In the genomic region with DNA sequence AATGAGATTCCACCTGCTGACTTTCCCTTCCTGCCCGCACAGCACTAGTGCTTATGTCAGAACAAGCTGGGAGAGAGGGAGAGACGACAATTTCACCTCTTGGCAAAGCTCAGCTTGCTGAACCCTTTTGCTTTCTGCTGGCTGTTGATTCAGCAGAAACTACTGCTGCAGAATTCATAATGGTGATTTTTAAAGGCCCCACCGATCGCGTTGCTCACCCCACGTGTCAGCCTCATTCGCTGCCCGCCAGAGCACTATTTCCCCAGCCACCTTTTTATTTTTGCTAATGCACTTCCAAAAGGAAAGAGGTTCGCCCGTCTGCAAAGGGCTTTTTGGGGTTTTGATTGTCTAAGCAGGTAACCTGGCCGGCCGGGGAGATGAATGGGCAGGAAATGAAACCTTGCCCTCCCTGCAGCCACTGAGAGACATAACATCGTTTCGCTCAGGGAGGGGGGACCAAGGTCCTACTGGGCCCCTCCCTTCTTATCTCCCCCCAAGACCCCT, we compare ENCODE assay signal across 1 cellular context.
TF ChIP-seq lines count a peak whose summit lies in the region.

No MANE protein-coding gene starts in this region.

TF ChIP-seq in SK-N-SH, 30 proteins besides CTCF, POLR2A, EP300 and RAD21 (continued from another document):
- TF ChIP-seq FOSL2 (IDR thresholded peaks at IDR 0.05; ENCODE audit: borderline replicate concordance, low read depth) (no peak), MXI1 (IDR thresholded peaks at IDR 0.05; ENCODE audit: low read depth, low read length) (no peak), TAF1 (IDR thresholded peaks at IDR 0.05; ENCODE audit: borderline replicate concordance, low read depth, low read length) (no peak), SMC3 (IDR thresholded peaks at IDR 0.05; ENCODE audit: low read depth, low read length) (no peak), CHD2 (IDR thresholded peaks at IDR 0.05; ENCODE audit: low read length, partially characterized antibody) (no peak), USF2 (IDR thresholded peaks at IDR 0.05; ENCODE audit: borderline replicate concordance, low read depth, low read length) (no peak), NFIC (IDR thresholded peaks at IDR 0.05; ENCODE audit: borderline replicate concordance) (no peak), FOXM1 (IDR thresholded peaks at IDR 0.05; ENCODE audit: low read depth) (no peak), GABPA (IDR thresholded peaks at IDR 0.05; ENCODE audit: low read depth) (no peak), SIN3A (IDR thresholded peaks at IDR 0.05; ENCODE audit: borderline replicate concordance, low read depth, low read length) (no peak), RXRA (IDR thresholded peaks at IDR 0.05; ENCODE audit: borderline replicate concordance, low read depth) (no peak), MEF2A (IDR thresholded peaks at IDR 0.05; ENCODE audit: borderline replicate concordance, low read depth) (no peak), EZH2phosphoT487 (IDR thresholded peaks at IDR 0.05; ENCODE audit: borderline replicate concordance, low read depth) (no peak), REST (IDR thresholded peaks at IDR 0.05; ENCODE audit: low read depth, low read length) (no peak), YY1 (IDR thresholded peaks at IDR 0.05; ENCODE audit: low read depth) (no peak), TEAD4 (IDR thresholded peaks at IDR 0.05; ENCODE audit: borderline replicate concordance, insufficient read depth) (no peak), GATA2 (CRISPR knock-in tag; IDR thresholded peaks at IDR 0.05) (no peak)
- TF ChIP-seq, protein P1, sequence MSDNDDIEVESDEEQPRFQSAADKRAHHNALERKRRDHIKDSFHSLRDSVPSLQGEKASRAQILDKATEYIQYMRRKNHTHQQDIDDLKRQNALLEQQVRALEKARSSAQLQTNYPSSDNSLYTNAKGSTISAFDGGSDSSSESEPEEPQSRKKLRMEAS (IDR thresholded peaks at IDR 0.05; ENCODE audit: low read depth) = no peak
